ENCODE assay signal across 14 cellular contexts in the genomic region with DNA sequence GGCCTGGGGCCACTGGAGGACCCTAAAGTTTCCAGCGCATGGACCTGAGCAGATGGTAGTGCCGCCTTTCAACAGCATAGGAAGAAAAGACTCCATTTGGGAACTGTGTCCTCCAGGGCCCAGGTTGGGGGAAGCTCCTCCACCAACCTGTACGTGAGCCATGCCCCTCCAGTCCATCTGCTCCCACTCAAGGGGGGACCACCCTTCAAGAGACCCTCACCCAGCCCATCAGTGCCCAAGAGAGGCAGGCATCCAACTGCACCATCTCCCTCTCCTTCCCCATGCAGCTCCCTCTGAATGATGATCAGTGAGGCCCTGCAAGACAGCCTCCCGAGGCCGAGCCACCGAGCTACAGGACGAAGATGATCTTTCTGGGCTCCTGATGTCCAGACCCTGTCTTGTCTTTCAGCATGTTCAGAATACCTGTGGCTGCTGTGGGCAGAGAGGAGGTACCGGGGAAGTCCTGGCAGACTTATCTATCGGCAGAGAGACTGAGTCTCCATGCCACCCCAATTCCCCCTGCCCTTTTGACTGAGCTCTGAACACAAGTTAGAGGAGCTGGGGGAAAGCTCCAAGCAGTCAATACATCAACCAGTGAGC. TPM values are rescaled to one million over a fixed set of nuclear protein-coding genes. Genes with fewer than 3 reads are reported as not detected.
DNase-seq lines count a peak whose midpoint lies in the region; ATAC-seq and TF ChIP-seq lines count a peak whose summit lies in the region.
"Had no signal": no experiment of that assay in that cellular context is flagged by ENCODE, and none has a peak within 500 bp of the region (broad histone marks: within the 10 kb centered on the region; RNA-seq: fewer than 3 reads in every experiment).

No MANE protein-coding gene starts in this region.

- TF ChIP-seq EP300 in sigmoid colon (IDR thresholded peaks at IDR 0.05), result no peak

- no peak overlapping the region for H3K27ac ChIP-seq in IMR-90 (ENCODE audit: insufficient read depth, low read length)
- peak overlapping the region in 2 of 4 donors; percentile 92 to 98 for H3K27ac ChIP-seq in sigmoid colon
- peak overlapping the region; percentile 61 for H3K27ac ChIP-seq in stomach smooth muscle (ENCODE audit: low read length)
- H3K27ac ChIP-seq in right atrium auricular region, result no peak overlapping the region
- H3K27ac ChIP-seq: GM23248 had no signal

- H3K36me3 ChIP-seq in IMR-90 (ENCODE audit: control insufficient read depth, insufficient read depth, low read length) (no peaks in the 10 kb centered on the region), sigmoid colon (no peaks in the 10 kb centered on the region), stomach smooth muscle (ENCODE audit: control insufficient read depth in 2 of 2, insufficient read depth in 2 of 2, low read length in 2 of 2) (no peaks in the 10 kb centered on the region), right atrium auricular region (no peaks in the 10 kb centered on the region)

- H2AK5ac ChIP-seq in IMR-90 (ENCODE audit: low read depth, low read length), result peak overlapping the region; percentile 13; the same call in 1 of the 2 replicates

- no peak overlapping the region for H4K5ac ChIP-seq in IMR-90 (ENCODE audit: low read depth, low read length)

- no peak overlapping the region for H3K23ac ChIP-seq in IMR-90 (ENCODE audit: low read depth, low read length)

- no peak for TF ChIP-seq POLR2A in IMR-90 (IDR thresholded peaks at IDR 0.05; ENCODE audit: low read depth, low read length)
- TF ChIP-seq POLR2A in sigmoid colon (IDR thresholded peaks at IDR 0.05), result no peak

- H2BK15ac ChIP-seq in IMR-90 (ENCODE audit: low read depth, low read length), result no peak overlapping the region

- no peak overlapping the region for H3K27ac Mint-ChIP-seq in chondrocyte (ENCODE audit: unreplicated experiment)
- H3K27ac Mint-ChIP-seq: B cell had no signal

- DNase-seq in IMR-90 (no peak), chondrocyte (ENCODE audit: low spot score) (peak; percentile 68), sigmoid colon (peak; percentile 53), NCI-H524 treated with DMSO at 0.1 percent for 48 hours (lab: John Stamatoyannopoulos, UW) (no peak), right atrium auricular region (ENCODE audit: low spot score) (no peak)
- no peak for DNase-seq in activated T-cell treated with anti-CD3 and anti-CD28 coated beads, Interleukin-2, amount 50 U/mL, for 48 hours
- DNase-seq: C1 segment of cervical spinal cord; CD4-positive, alpha-beta memory T cell; DMS79; GM23248 had no signal

- POLR2A ChIA-PET in IMR-90 (lab: Charles Lee; ENCODE audit: unreplicated experiment), result no interaction called here

- WGBS in IMR-90 (ENCODE audit: extremely low coverage in 2 of 2, insufficient read length in 1 of 2), 2 experiments, result 93% methylated on average over 3 of the region's 9 CpGs; no CpG with 5 or more reads in 1 of the 2 experiments
- 92% methylated on average over 9 of the region's 9 CpGs for WGBS in sigmoid colon, 2 donors

- peaks cover under 1% of the 10 kb centered on the region for H3K27me3 Mint-ChIP-seq in chondrocyte (ENCODE audit: low read depth)

- BruUV-seq in IMR-90 (replicated peaks; lab: Mats Ljungman, UMichigan), result no TSS peak

- H3K36me3 Mint-ChIP-seq in chondrocyte (ENCODE audit: low read depth), result no peaks in the 10 kb centered on the region
- H3K36me3 Mint-ChIP-seq: CD4-positive, alpha-beta memory T cell had no signal

- intact Hi-C loops in IMR-90 (cut with micrococcal nuclease) (loop anchor here (10.0 kb wide), 2 partner anchors 181 to 211 kb away; partner anchors contain the start of genes ACAD8, NCAPD3, THYN1 and VPS26B), sigmoid colon (cut with DNase I) (loop anchor here (2.0 kb wide), 1 partner anchor 113 kb away; no protein-coding TSS in a partner anchor)

- ATAC-seq in IMR-90 (ENCODE audit: low read depth), result no peak
- ATAC-seq: GM12878, HepG2 had no signal

- no peaks in the 10 kb centered on the region for H3K79me1 ChIP-seq in IMR-90 (ENCODE audit: low read depth in 1 of 2, low read length in 2 of 2)

- dilution Hi-C loops in IMR-90 (cut with HindIII; ENCODE audit: low sequenced_read_pairs, unreplicated experiment), result no loop called here

- no peak overlapping the region for H2BK5ac ChIP-seq in IMR-90 (ENCODE audit: low read depth, low read length, poor library complexity, severe bottlenecking)

- no peaks in the 10 kb centered on the region for H3K9me3 Mint-ChIP-seq in chondrocyte (ENCODE audit: low read depth)
- H3K9me3 Mint-ChIP-seq: CD4-positive, alpha-beta memory T cell had no signal

- CTCF ChIA-PET in IMR-90 (lab: Yijun Ruan, JAX), result interaction anchor here (1.0 kb wide), 1 partner anchor 29 kb away, joined by 5 read pairs; no protein-coding TSS in a partner anchor

- H4K20me1 ChIP-seq in IMR-90 (ENCODE audit: insufficient read depth, low read length), result no peaks in the 10 kb centered on the region; the same call in 1 of the 2 replicates

- H3K9me3 ChIP-seq in IMR-90 (ENCODE audit: control insufficient read depth, insufficient read depth, low read length) (no peaks in the 10 kb centered on the region), sigmoid colon (no peaks in the 10 kb centered on the region), stomach smooth muscle (ENCODE audit: control insufficient read depth in 2 of 2, low read length in 2 of 2) (no peaks in the 10 kb centered on the region), right atrium auricular region (no peaks in the 10 kb centered on the region)

- no peak overlapping the region for H2BK20ac ChIP-seq in IMR-90 (ENCODE audit: low read depth, low read length)

- H3K56ac ChIP-seq in IMR-90 (ENCODE audit: extremely low read depth, insufficient read depth, low read length), result no peak overlapping the region

- no peak overlapping the region for H3K4me2 ChIP-seq in IMR-90 (ENCODE audit: low read depth, low read length)

- no peak overlapping the region for H3K4ac ChIP-seq in IMR-90 (ENCODE audit: low read depth, low read length)

- H2BK120ac ChIP-seq in IMR-90 (ENCODE audit: low read depth, low read length), result no peak overlapping the region

- peaks cover 20% of the 10 kb centered on the region for H3K4me1 ChIP-seq in IMR-90 (ENCODE audit: control insufficient read depth, insufficient read depth, low read length)
- H3K4me1 ChIP-seq in sigmoid colon, result peaks cover 2 to 78% (median 72%) of the 10 kb centered on the region in 4 donors
- H3K4me1 ChIP-seq in stomach smooth muscle (ENCODE audit: control insufficient read depth, insufficient read depth, low read length), result peaks cover 74% of the 10 kb centered on the region
- H3K4me1 ChIP-seq in right atrium auricular region, result peaks cover 0 to 59% of the 10 kb centered on the region in 2 donors

- H2AFZ ChIP-seq in IMR-90 (replicated peaks; ENCODE audit: low read length, poor library complexity), result no peak overlapping the region
- H2AFZ ChIP-seq: GM23248 had no signal

- no peak overlapping the region for H2AK9ac ChIP-seq in IMR-90 (replicated peaks; ENCODE audit: low read depth, low read length, poor library complexity)

- peaks cover 28% of the 10 kb centered on the region for H3K9me1 ChIP-seq in IMR-90 (ENCODE audit: insufficient read depth, low read length)

- no peak overlapping the region for H3K14ac ChIP-seq in IMR-90 (replicated peaks; ENCODE audit: low read depth, low read length)

- H3K4me3 Mint-ChIP-seq in chondrocyte (ENCODE audit: unreplicated experiment), result no peak overlapping the region
- H3K4me3 Mint-ChIP-seq: B cell; CD4-positive, alpha-beta memory T cell had no signal

- no peak overlapping the region for H4K8ac ChIP-seq in IMR-90 (ENCODE audit: low read depth in 2 of 2, low read length in 2 of 2)

- H3K4me1 Mint-ChIP-seq in chondrocyte (ENCODE audit: low read depth), result peaks cover 60% of the 10 kb centered on the region
- H3K4me1 Mint-ChIP-seq: B cell; CD4-positive, alpha-beta memory T cell had no signal

- no peak for TF ChIP-seq CTCF in IMR-90 (conservative IDR thresholded peaks at IDR 0.05; ENCODE audit: low read depth, low read length)
- TF ChIP-seq CTCF in chondrocyte (IDR thresholded peaks at IDR 0.05), result no peak
- TF ChIP-seq CTCF in sigmoid colon (IDR thresholded peaks at IDR 0.05), result no peak
- TF ChIP-seq CTCF in right atrium auricular region (IDR thresholded peaks at IDR 0.05), result no peak

- no peak overlapping the region for H3K18ac ChIP-seq in IMR-90 (ENCODE audit: low read depth, low read length)

- H4K91ac ChIP-seq in IMR-90 (ENCODE audit: insufficient read depth, low read depth, low read length), result no peak overlapping the region

- no peaks in the 10 kb centered on the region for H3K27me3 ChIP-seq in IMR-90 (ENCODE audit: control insufficient read depth, insufficient read depth, low read length)
- H3K27me3 ChIP-seq in sigmoid colon, result no peaks in the 10 kb centered on the region
- H3K27me3 ChIP-seq in stomach smooth muscle (ENCODE audit: control insufficient read depth in 1 of 2, insufficient read depth in 2 of 2, low read length in 2 of 2), result no peaks in the 10 kb centered on the region
- no peaks in the 10 kb centered on the region for H3K27me3 ChIP-seq in right atrium auricular region

- H3K4me3 ChIP-seq in IMR-90 (ENCODE audit: insufficient read depth, low read depth, low read length), result no peak overlapping the region
- no peak overlapping the region for H3K4me3 ChIP-seq in sigmoid colon
- no peak overlapping the region for H3K4me3 ChIP-seq in stomach smooth muscle (ENCODE audit: low read length in 2 of 2)
- no peak overlapping the region for H3K4me3 ChIP-seq in right atrium auricular region
- H3K4me3 ChIP-seq: GM12878, GM23248 had no signal

- no peak for TF ChIP-seq RAD21 in IMR-90 (IDR thresholded peaks at IDR 0.05; ENCODE audit: low read length)

- no peak overlapping the region for H3K9ac ChIP-seq in IMR-90 (ENCODE audit: low read depth, low read length)
- no peak overlapping the region for H3K9ac ChIP-seq in stomach smooth muscle (ENCODE audit: low read length in 2 of 2)
- H3K9ac ChIP-seq: GM23248 had no signal

- in situ Hi-C loops in IMR-90 (cut with MboI; ENCODE audit: low sequenced_read_pairs), result loop anchor here (10.0 kb wide), 1 partner anchor 211 kb away; the partner anchor contains the start of genes ACAD8 and THYN1

TF ChIP-seq in IMR-90, 13 proteins besides CTCF, POLR2A, EP300 and RAD21 (continues in another document):
- TF ChIP-seq MAFK (IDR thresholded peaks at IDR 0.05; ENCODE audit: low read depth, low read length) (no peak), FOS (IDR thresholded peaks at IDR 0.05; ENCODE audit: low read depth, low read length) (no peak), CEBPB (IDR thresholded peaks at IDR 0.05; ENCODE audit: low read depth, low read length) (no peak), SMC3 (IDR thresholded peaks at IDR 0.05; ENCODE audit: low read depth, low read length) (no peak), RCOR1 (IDR thresholded peaks at IDR 0.05; ENCODE audit: insufficient replicate concordance, low read length) (no peak), BHLHE40 (IDR thresholded peaks at IDR 0.05; ENCODE audit: low read depth, low read length) (no peak)

RNA-seq across cellular contexts. Expression of gene JAM3, which starts 25.0 kb away (rescaled TPM):
- total RNA-seq in IMR-90 (2012; rRNA removed), result 71.5 and 102 TPM in 2 replicates
- 32.0 and 38.0 TPM in 2 replicates for polyA plus RNA-seq in IMR-90 (2012; rRNA removed)
- polyA plus RNA-seq in IMR-90 (2012; cell fraction: cytosol; rRNA removed), result 17.9 and 24.0 TPM in 2 replicates
- 20.6 and 54.0 TPM in 2 replicates for polyA plus RNA-seq in IMR-90 (2012; cell fraction: nucleus; rRNA removed; ENCODE audit: low replicate concordance)
- total RNA-seq in chondrocyte, result 94.2 to 185 TPM (median 105 TPM) in 3 replicates
- total RNA-seq in sigmoid colon, result 100 to 1,000 TPM in 1 of 4 donors, 10 to 100 TPM in 3; 69.4 to 125 (median 82.0) TPM
- polyA plus RNA-seq in sigmoid colon, result 1 to 10 TPM in 2 of 3 donors, under 1 TPM in 1; 0.69 to 7.5 (median 3.0) TPM
- 10 to 100 TPM; 28.5 to 38.1 TPM for total RNA-seq in right atrium auricular region

Comparison
In these comparisons a context has a peak if more than half of its experiments do, and no peak if none do; other contexts are left out.
1. DNase-seq: peak in chondrocyte (single experiment) and sigmoid colon (single experiment); none in IMR-90 (single experiment), activated T-cell treated with anti-CD3 and anti-CD28 coated beads, Interleukin-2, amount 50 U/mL, for 48 hours (0 of 2), NCI-H524 treated with DMSO at 0.1 percent for 48 hours (single experiment) and right atrium auricular region (single experiment).